ENCODE assay signal across 25 cellular contexts in the genomic region with DNA sequence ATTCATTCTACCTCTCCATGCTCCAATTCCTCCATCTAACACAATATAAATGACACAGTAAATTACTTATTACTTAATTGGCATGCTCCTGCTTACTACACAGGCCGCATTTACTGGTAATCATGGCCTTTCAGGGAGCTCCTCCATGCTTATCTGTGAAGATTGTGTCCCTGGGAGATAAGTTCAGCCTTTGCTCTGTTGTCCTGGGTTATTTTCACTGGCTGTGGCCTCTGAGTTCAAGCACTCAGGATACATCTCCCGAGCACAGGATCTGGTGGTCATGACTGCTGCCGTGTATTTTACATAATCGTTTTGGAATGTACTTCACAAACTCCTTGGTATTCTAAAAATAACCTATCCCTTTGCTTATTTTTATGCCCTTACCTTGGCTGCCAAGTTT.
DNase-seq lines count a peak whose midpoint lies in the region; ATAC-seq, FAIRE-seq and TF ChIP-seq lines count a peak whose summit lies in the region.
"Had no signal": no experiment of that assay in that cellular context is flagged by ENCODE, and none has a peak within 500 bp of the region (broad histone marks: within the 10 kb centered on the region; RNA-seq: fewer than 3 reads in every experiment).

No MANE protein-coding gene starts in this region.

- H3K9ac ChIP-seq in astrocyte (ENCODE audit: low read length) (no peak overlapping the region), smooth muscle cell (ENCODE audit: low read depth) (no peak overlapping the region)

- H3K79me2 ChIP-seq in astrocyte (ENCODE audit: insufficient read depth, low read length) (no peaks in the 10 kb centered on the region), smooth muscle cell (ENCODE audit: low read depth) (no peaks in the 10 kb centered on the region)

- ATAC-seq in left lung, result peak; percentile 86
- no peak for ATAC-seq in HG03135 (IDR thresholded peaks at IDR 0.05; ENCODE audit: unreplicated experiment)
- ATAC-seq: mucosa of descending colon, PC-3 had no signal

- H3F3A ChIP-seq in smooth muscle cell (ENCODE audit: low read depth), result no peaks in the 10 kb centered on the region

- H3K4me1 Mint-ChIP-seq in astrocyte (ENCODE audit: low read depth, unreplicated experiment) (peaks cover 11% of the 10 kb centered on the region), osteocyte (ENCODE audit: unreplicated experiment) (no peaks in the 10 kb centered on the region)
- H3K4me1 Mint-ChIP-seq: activated CD4-positive, alpha-beta T cell treated with anti-CD3 and anti-CD28 coated beads, Interleukin-2, amount 10 ng/mL, durations not matched to agents 7 days and 5 days had no signal

- H3K27me3 ChIP-seq in astrocyte (ENCODE audit: insufficient read depth, low read length) (no peaks in the 10 kb centered on the region), left lung (no peaks in the 10 kb centered on the region), smooth muscle cell (ENCODE audit: low read depth) (no peaks in the 10 kb centered on the region)

- no peak for TF ChIP-seq CTCF in astrocyte (IDR thresholded peaks at IDR 0.05; ENCODE audit: insufficient read depth, low read depth, low read length)
- TF ChIP-seq CTCF in left lung (IDR thresholded peaks at IDR 0.05), result no peak
- TF ChIP-seq CTCF in smooth muscle cell (IDR thresholded peaks at IDR 0.05; ENCODE audit: borderline replicate concordance, insufficient read depth, poor library complexity, severe bottlenecking), result no peak
- TF ChIP-seq CTCF in osteocyte (IDR thresholded peaks at IDR 0.05), result no peak

- H3K36me3 Mint-ChIP-seq in astrocyte (ENCODE audit: low read depth, unreplicated experiment) (no peaks in the 10 kb centered on the region), osteocyte (ENCODE audit: unreplicated experiment) (no peaks in the 10 kb centered on the region)

- H3K9me3 ChIP-seq in astrocyte (ENCODE audit: insufficient read depth, low read depth, low read length) (no peaks in the 10 kb centered on the region), left lung (no peaks in the 10 kb centered on the region), smooth muscle cell (replicated peaks; ENCODE audit: low read depth) (no peaks in the 10 kb centered on the region)
- H3K9me3 ChIP-seq: mucosa of descending colon had no signal

- WGBS in smooth muscle cell (ENCODE audit: low lambda C conversion rate), result 25% methylated on average over 4 of the region's 4 CpGs

- H2AFZ ChIP-seq in astrocyte (ENCODE audit: low read depth, low read length), result no peak overlapping the region
- H2AFZ ChIP-seq in smooth muscle cell (ENCODE audit: low read depth), result no peak overlapping the region

- no peak overlapping the region for H3K27ac ChIP-seq in astrocyte (ENCODE audit: low read depth, low read length)
- H3K27ac ChIP-seq in left lung, result no peak overlapping the region
- H3K27ac ChIP-seq in smooth muscle cell (ENCODE audit: low read depth), result peak overlapping the region; percentile 49
- H3K27ac ChIP-seq: skin epidermis had no signal

- H3K4me2 ChIP-seq in astrocyte (ENCODE audit: low read length) (no peak overlapping the region), smooth muscle cell (peak overlapping the region; percentile 9)

- H3K9me3 Mint-ChIP-seq in astrocyte (ENCODE audit: unreplicated experiment) (no peaks in the 10 kb centered on the region), osteocyte (ENCODE audit: unreplicated experiment) (peaks cover 2% of the 10 kb centered on the region)
- H3K9me3 Mint-ChIP-seq: activated CD4-positive, alpha-beta T cell treated with anti-CD3 and anti-CD28 coated beads, Interleukin-2, amount 10 ng/mL, durations not matched to agents 7 days and 5 days had no signal

- H3K4me1 ChIP-seq in astrocyte (ENCODE audit: insufficient read depth, low read length) (no peaks in the 10 kb centered on the region), left lung (no peaks in the 10 kb centered on the region), smooth muscle cell (ENCODE audit: low read depth) (no peaks in the 10 kb centered on the region)

- H4K20me1 ChIP-seq in astrocyte (ENCODE audit: insufficient read depth, low read length) (no peaks in the 10 kb centered on the region), smooth muscle cell (ENCODE audit: low read depth) (no peaks in the 10 kb centered on the region)

- no peak overlapping the region for H3K4me3 ChIP-seq in astrocyte (ENCODE audit: insufficient read depth, low read depth, low read length)
- no peak overlapping the region for H3K4me3 ChIP-seq in left lung
- no peak overlapping the region for H3K4me3 ChIP-seq in smooth muscle cell
- H3K4me3 ChIP-seq: mucosa of descending colon, skin epidermis had no signal

- intact Hi-C loops in left lung (cut with DNase I), result no loop called here

- H3K4me3 Mint-ChIP-seq in astrocyte (ENCODE audit: unreplicated experiment), result no peak overlapping the region
- H3K4me3 Mint-ChIP-seq in osteocyte (ENCODE audit: unreplicated experiment), result no peak overlapping the region
- H3K4me3 Mint-ChIP-seq: activated CD4-positive, alpha-beta T cell treated with anti-CD3 and anti-CD28 coated beads, Interleukin-2, amount 10 ng/mL, durations not matched to agents 7 days and 5 days; HFFc6 had no signal

- peak; percentile 37 for DNase-seq in Daoy (ENCODE audit: low read depth)
- DNase-seq in astrocyte (ENCODE audit: low read depth), result no peak
- no peak for DNase-seq in left lung
- DNase-seq in smooth muscle cell (lab: John Stamatoyannopoulos, UW; ENCODE audit: unreplicated experiment), result no peak
- DNase-seq in osteocyte (ENCODE audit: extremely low spot score, unreplicated experiment), result no peak
- DNase-seq in pons (ENCODE audit: low spot score), result no peak
- DNase-seq in mesenteric fat pad (ENCODE audit: low spot score), result no peak
- DNase-seq: ACHN; activated CD4-positive, alpha-beta T cell treated with anti-CD3 and anti-CD28 coated beads, Interleukin-2, amount 10 ng/mL, durations not matched to agents 7 days and 5 days; activated CD8-positive, alpha-beta memory T cell treated with anti-CD3 and anti-CD28 coated beads, Interleukin-2, amount 50 U/mL, for 48 hours; activated gamma-delta T cell treated with Interleukin-2 at 50 U/mL for 16 hours; amygdala; DMS153; HFFc6; Kasumi-1; mucosa of descending colon; NCI-H1105 treated with DMSO at 0.1 percent for 48 hours; NCI-H774; PC-3; stimulated activated CD4-positive, alpha-beta T cell treated with anti-CD3 and anti-CD28 coated beads, Interleukin-4, amount 100 ng/mL, for 4 hours had no signal

- peaks cover 8% of the 10 kb centered on the region for H3K27me3 Mint-ChIP-seq in astrocyte (ENCODE audit: low read depth, unreplicated experiment)
- no peaks in the 10 kb centered on the region for H3K27me3 Mint-ChIP-seq in osteocyte (ENCODE audit: unreplicated experiment)

- FAIRE-seq in astrocyte (lab: Jason Lieb, UNC), result no peak
- FAIRE-seq: colon, GM12892, TTC549 had no signal

- H3K27ac Mint-ChIP-seq in astrocyte (ENCODE audit: unreplicated experiment), result peak overlapping the region; percentile 54
- no peak overlapping the region for H3K27ac Mint-ChIP-seq in osteocyte (ENCODE audit: unreplicated experiment)
- H3K27ac Mint-ChIP-seq: activated CD4-positive, alpha-beta T cell treated with anti-CD3 and anti-CD28 coated beads, Interleukin-2, amount 10 ng/mL, durations not matched to agents 7 days and 5 days; HFFc6 had no signal

- H3K36me3 ChIP-seq in astrocyte (ENCODE audit: insufficient read depth, low read length) (no peaks in the 10 kb centered on the region), left lung (no peaks in the 10 kb centered on the region), smooth muscle cell (ENCODE audit: low read depth) (no peaks in the 10 kb centered on the region)
